ENCODE assay signal across 8 cellular contexts in the genomic region with DNA sequence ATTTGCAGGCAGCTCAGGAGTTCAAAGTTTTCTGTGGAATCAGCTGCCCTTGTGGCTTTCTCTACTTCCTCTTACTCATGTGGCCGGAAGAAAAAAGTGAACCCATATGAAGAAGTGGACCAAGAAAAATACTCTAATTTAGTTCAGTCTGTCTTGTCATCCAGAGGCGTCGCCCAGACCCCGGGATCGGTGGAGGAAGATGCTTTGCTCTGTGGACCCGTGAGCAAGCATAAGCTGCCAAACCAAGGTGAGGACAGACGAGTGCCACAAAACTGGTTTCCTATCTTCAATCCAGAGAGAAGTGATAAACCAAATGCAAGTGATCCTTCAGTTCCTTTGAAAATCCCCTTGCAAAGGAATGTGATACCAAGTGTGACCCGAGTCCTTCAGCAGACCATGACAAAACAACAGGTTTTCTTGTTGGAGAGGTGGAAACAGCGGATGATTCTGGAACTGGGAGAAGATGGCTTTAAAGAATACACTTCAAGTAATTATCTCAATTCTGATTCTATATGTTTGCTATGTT. TPM values are rescaled to one million over a fixed set of nuclear protein-coding genes. Genes with fewer than 3 reads are reported as not detected.
DNase-seq lines count a peak whose midpoint lies in the region; ATAC-seq, FAIRE-seq and TF ChIP-seq lines count a peak whose summit lies in the region.

No MANE protein-coding gene starts in this region.

- H3K27ac ChIP-seq in brain microvascular endothelial cell (peak overlapping the region; percentile 98), kidney (ENCODE audit: low read depth in 2 of 2, low read length in 2 of 2) (peak overlapping the region; percentile 99)

- H3K4me3 ChIP-seq in brain microvascular endothelial cell (ENCODE audit: low read depth, low read length): peak overlapping the region; percentile 95
- H3K4me3 ChIP-seq in kidney (ENCODE audit: low read length in 2 of 2): peak overlapping the region; percentile 74 to 95

- no peak for TF ChIP-seq CTCF in brain microvascular endothelial cell (IDR thresholded peaks at IDR 0.05; ENCODE audit: low read depth, low read length, missing control alignments)
- no peak for TF ChIP-seq CTCF in kidney (IDR thresholded peaks at IDR 0.05; ENCODE audit: borderline replicate concordance, extremely low read depth, insufficient read depth)

- intact Hi-C loops in kidney (cut with DNase I): no loop called here

- peak; percentile 52 for TF ChIP-seq POLR2A in GM15510 (IDR thresholded peaks at IDR 0.05; ENCODE audit: borderline replicate concordance, extremely low read depth, insufficient read length)

- H3K27me3 ChIP-seq in brain microvascular endothelial cell (replicated peaks): no peaks in the 10 kb centered on the region

- in situ Hi-C loops in brain microvascular endothelial cell (cut with HindIII; ENCODE audit: low pct_ligation_motif_present, low sequenced_read_pairs): no loop called here

- H3K36me3 ChIP-seq in brain microvascular endothelial cell (replicated peaks): no peaks in the 10 kb centered on the region
- no peaks in the 10 kb centered on the region for H3K36me3 ChIP-seq in kidney (ENCODE audit: control insufficient read depth in 1 of 2, insufficient read depth in 2 of 2, low read length in 2 of 2)

- no peaks in the 10 kb centered on the region for H3K9me3 ChIP-seq in kidney (ENCODE audit: control insufficient read depth in 1 of 2, low read length in 2 of 2)

- DNase-seq in Ammon's horn (ENCODE audit: low spot score) (peak; percentile 61), RCC 7860 (ENCODE audit: low spot score) (peak; percentile 41), brain microvascular endothelial cell (peak; percentile 61), kidney (peak; percentile 74), HuH-7 (ENCODE audit: low spot score) (no peak)
- peak; percentile 57 for DNase-seq in stimulated activated CD8-positive, alpha-beta memory T cell treated with anti-CD3 and anti-CD28 coated beads, Interleukin-4, amount 100 ng/mL, for 48 hours

- ATAC-seq in GM19463 (IDR thresholded peaks at IDR 0.05; ENCODE audit: unreplicated experiment): no peak

- peak overlapping the region; percentile 52 to 88 for H3K9ac ChIP-seq in kidney (ENCODE audit: low read length in 2 of 2)

- peaks cover 15 to 24% of the 10 kb centered on the region in 2 donors for H3K4me1 ChIP-seq in kidney (ENCODE audit: control insufficient read depth in 1 of 2, insufficient read depth in 1 of 2, low read depth in 1 of 2, low read length in 2 of 2)

- no peak for FAIRE-seq in RCC 7860 (lab: Jason Lieb, UNC)
- FAIRE-seq in kidney (lab: Jason Lieb, UNC): no peak

RNA-seq across cellular contexts. Expression of gene MGME1, which starts 1.1 kb away (rescaled TPM):
- 15.5 TPM for total RNA-seq in kidney
- 16.7 TPM for polyA plus RNA-seq in kidney (ENCODE audit: insufficient read depth, low read depth, low replicate concordance)

RNA-seq across cellular contexts. Expression of gene SNX5, which starts 1.4 kb away (rescaled TPM):
- 94.9 TPM for total RNA-seq in kidney
- 133 TPM for polyA plus RNA-seq in kidney (ENCODE audit: insufficient read depth, low read depth, low replicate concordance)
